In the genomic region with DNA sequence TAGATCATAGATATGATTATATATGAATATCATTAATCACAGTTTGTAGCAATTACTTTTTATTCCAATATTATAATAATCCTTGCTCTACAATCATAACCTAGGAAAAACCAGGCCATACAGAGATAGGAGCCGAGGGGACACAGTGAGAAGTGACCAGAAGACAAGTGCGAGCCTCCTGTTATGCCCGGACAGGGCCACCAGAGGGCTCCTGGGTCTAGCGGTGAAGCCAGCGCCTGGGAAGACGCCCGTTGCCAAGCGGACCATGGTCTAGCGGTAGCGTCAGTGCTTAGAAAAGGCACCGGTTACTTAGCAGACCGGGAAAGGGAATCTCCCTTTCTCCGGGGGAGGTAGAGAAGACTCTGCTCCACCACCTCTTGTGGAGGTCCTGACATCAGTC, we compare ENCODE assay signal across 8 cellular contexts. TPM values are rescaled to one million over a fixed set of nuclear protein-coding genes. Genes with fewer than 3 reads are reported as not detected.
DNase-seq lines count a peak whose midpoint lies in the region; ATAC-seq, FAIRE-seq and TF ChIP-seq lines count a peak whose summit lies in the region.
"Not testable (repeated sequence)": the region's sequence is repeated elsewhere in the genome, so short reads cannot be mapped to it uniquely, and the experiment has no call there.

No MANE protein-coding gene starts in this region.

- H3K9me1 ChIP-seq in endothelial cell of umbilical vein (replicated peaks; ENCODE audit: control insufficient read depth, extremely low read depth, insufficient read depth, low read length); keratinocyte (ENCODE audit: control insufficient read depth, extremely low read depth, insufficient read depth, low read length): not testable (repeated sequence)

- not testable (repeated sequence) for FAIRE-seq in endothelial cell of umbilical vein (lab: Jason Lieb, UNC); keratinocyte (lab: Jason Lieb, UNC)

- TF ChIP-seq POLR2A in endothelial cell of umbilical vein (IDR thresholded peaks at IDR 0.05; ENCODE audit: low read depth, low read length), result not testable (repeated sequence)

- H3K4me3 ChIP-seq in GM12865 (ENCODE audit: low read depth, low read length); endothelial cell of umbilical vein (replicated peaks in 1 of 3; ENCODE audit: insufficient read depth in 1 of 3, low read depth in 1 of 3, low read length in 3 of 3); keratinocyte (ENCODE audit: control insufficient read depth in 2 of 3, extremely low read depth in 1 of 3, insufficient read depth in 2 of 3, low read depth in 1 of 3, low read length in 3 of 3): not testable (repeated sequence)

- in situ Hi-C loops in ACHN (cut with HindIII; ENCODE audit: low pct_ligation_motif_present, low pct_unique_long_range_greater_than_20kb, low sequenced_read_pairs), result not testable (repeated sequence)

- H3K27ac Mint-ChIP-seq in WTC11; activated naive CD4-positive, alpha-beta T cell treated with anti-CD3 and anti-CD28 coated beads for 36 hours: not testable (repeated sequence)

- TF ChIP-seq CTCF in GM12865 (IDR thresholded peaks at IDR 0.05; ENCODE audit: insufficient read depth, low read depth, low read length, missing control alignments) (peak; percentile 13), WTC11 (IDR thresholded peaks at IDR 0.05) (peak; percentile 72; the same call in 1 of the 2 replicates), endothelial cell of umbilical vein (IDR thresholded peaks at IDR 0.05; ENCODE audit: extremely low read depth in 1 of 2, insufficient read depth in 1 of 2, low read depth in 1 of 2, low read length in 2 of 2) (peak; percentile 4 to 14), keratinocyte (optimal IDR thresholded peaks at IDR 0.05 in 1 of 3, IDR thresholded peaks at IDR 0.05 in 1 of 3, conservative IDR thresholded peaks at IDR 0.05 in 1 of 3; ENCODE audit: extremely low read depth in 1 of 3, insufficient read depth in 2 of 3, low read length in 3 of 3) (peak in 2 of 3 experiments; percentile 13 to 55)

- H3K9me3 Mint-ChIP-seq in WTC11, result peaks cover 81% of the 10 kb centered on the region
- H3K9me3 Mint-ChIP-seq in activated naive CD4-positive, alpha-beta T cell treated with anti-CD3 and anti-CD28 coated beads for 36 hours, result peaks cover 38% of the 10 kb centered on the region

- DNase-seq in ACHN (peak; percentile 38), NAMALWA (ENCODE audit: low spot score) (peak; percentile 18), WTC11 (ENCODE audit: low spot score) (peak; percentile 84)
- not testable (repeated sequence) for DNase-seq in GM12865 (ENCODE audit: low read depth); endothelial cell of umbilical vein (ENCODE audit: low read depth, low spot score); keratinocyte (ENCODE audit: low read depth, low spot score)
- peak; percentile 59 for DNase-seq in activated naive CD4-positive, alpha-beta T cell treated with anti-CD3 and anti-CD28 coated beads for 36 hours
- peak; percentile 19 for DNase-seq in stimulated activated CD4-positive, alpha-beta T cell treated with anti-CD3 and anti-CD28 coated beads, Interleukin-2, amount 100 ng/mL, for 4 hours (ENCODE audit: low read depth)

- H3K79me2 ChIP-seq in endothelial cell of umbilical vein (ENCODE audit: control insufficient read depth, insufficient read depth, low read length); keratinocyte (ENCODE audit: control insufficient read depth, insufficient read depth, low read length): not testable (repeated sequence)

- H3K27me3 ChIP-seq in endothelial cell of umbilical vein (ENCODE audit: control insufficient read depth in 2 of 2, insufficient read depth in 2 of 2, low read length in 2 of 2); keratinocyte (ENCODE audit: control insufficient read depth, extremely low read depth, insufficient read depth, low read length): not testable (repeated sequence)

- not testable (repeated sequence) for BruUV-seq in endothelial cell of umbilical vein (replicated peaks; lab: Mats Ljungman, UMichigan)

- H4K20me1 ChIP-seq in endothelial cell of umbilical vein (replicated peaks; ENCODE audit: control insufficient read depth, extremely low read depth, insufficient read depth, low read length); keratinocyte (ENCODE audit: control insufficient read depth, extremely low read depth, insufficient read depth, low read length): not testable (repeated sequence)

- not testable (repeated sequence) for H3K4me1 Mint-ChIP-seq in WTC11; activated naive CD4-positive, alpha-beta T cell treated with anti-CD3 and anti-CD28 coated beads for 36 hours (ENCODE audit: low read depth)

- ATAC-seq in WTC11, result not testable (repeated sequence)

- dilution Hi-C loops in endothelial cell of umbilical vein (cut with MboI; ENCODE audit: extremely low pct_ligation_motif_present, low sequenced_read_pairs); keratinocyte (cut with MboI; ENCODE audit: extremely low pct_ligation_motif_present, low sequenced_read_pairs): not testable (repeated sequence)

- POLR2A ChIA-PET in WTC11 (lab: Charles Lee); endothelial cell of umbilical vein (lab: Charles Lee): not testable (repeated sequence)

- intact Hi-C loops in activated naive CD4-positive, alpha-beta T cell treated with anti-CD3 and anti-CD28 coated beads for 36 hours (cut with micrococcal nuclease); endothelial cell of umbilical vein (cut with micrococcal nuclease): not testable (repeated sequence)

- H2AFZ ChIP-seq in endothelial cell of umbilical vein (ENCODE audit: low read depth, low read length); keratinocyte (ENCODE audit: control insufficient read depth, low read length): not testable (repeated sequence)

- not testable (repeated sequence) for H3K9me3 ChIP-seq in endothelial cell of umbilical vein (replicated peaks; ENCODE audit: control insufficient read depth, insufficient read depth, low read length); keratinocyte (ENCODE audit: control insufficient read depth, low read depth, low read length)

- H3K27me3 Mint-ChIP-seq in WTC11 (ENCODE audit: low read depth), result peaks cover 19% of the 10 kb centered on the region
- not testable (repeated sequence) for H3K27me3 Mint-ChIP-seq in activated naive CD4-positive, alpha-beta T cell treated with anti-CD3 and anti-CD28 coated beads for 36 hours (ENCODE audit: low read depth)

- H3K9ac ChIP-seq in endothelial cell of umbilical vein (replicated peaks; ENCODE audit: extremely low read depth, insufficient read depth, low read length); keratinocyte (ENCODE audit: control insufficient read depth, extremely low read depth, insufficient read depth, low read length): not testable (repeated sequence)

- not testable (repeated sequence) for H3K36me3 ChIP-seq in endothelial cell of umbilical vein (ENCODE audit: control insufficient read depth in 2 of 2, extremely low read depth in 1 of 2, insufficient read depth in 2 of 2, low read length in 2 of 2); keratinocyte (ENCODE audit: control insufficient read depth in 2 of 2, extremely low read depth in 1 of 2, insufficient read depth in 2 of 2, low read length in 2 of 2)

- H3K27ac ChIP-seq in endothelial cell of umbilical vein (ENCODE audit: insufficient read depth, low read depth, low read length); keratinocyte (ENCODE audit: control insufficient read depth, insufficient read depth, low read length): not testable (repeated sequence)

- not testable (repeated sequence) for H3K4me1 ChIP-seq in endothelial cell of umbilical vein (ENCODE audit: control insufficient read depth, extremely low read depth, insufficient read depth, low read length); keratinocyte (ENCODE audit: control insufficient read depth, extremely low read depth, insufficient read depth, low read length)

- CTCF ChIA-PET in WTC11 (lab: Charles Lee); activated naive CD4-positive, alpha-beta T cell treated with anti-CD3 and anti-CD28 coated beads for 36 hours (lab: Charles Lee); endothelial cell of umbilical vein (lab: Charles Lee): not testable (repeated sequence)

- H3K4me3 Mint-ChIP-seq in WTC11; activated naive CD4-positive, alpha-beta T cell treated with anti-CD3 and anti-CD28 coated beads for 36 hours: not testable (repeated sequence)

- H3K36me3 Mint-ChIP-seq in WTC11, result peaks cover 50% of the 10 kb centered on the region
- H3K36me3 Mint-ChIP-seq in activated naive CD4-positive, alpha-beta T cell treated with anti-CD3 and anti-CD28 coated beads for 36 hours (ENCODE audit: low read depth), result not testable (repeated sequence)

- not testable (repeated sequence) for H3K4me2 ChIP-seq in endothelial cell of umbilical vein (ENCODE audit: insufficient read depth, low read length); keratinocyte (ENCODE audit: control insufficient read depth, extremely low read depth, insufficient read depth, low read depth, low read length)

RNA-seq across cellular contexts. Expression of a gene that starts 9.3 kb away (rescaled TPM):
- 11.9 to 14.6 TPM (median 13.5 TPM) in 3 replicates for total RNA-seq in WTC11 (2021)
- 10 to 100 TPM in 1 of 2 experiments, 1 to 10 TPM in 1; 8.4 to 12.2 TPM for total RNA-seq in activated naive CD4-positive, alpha-beta T cell treated with anti-CD3 and anti-CD28 coated beads for 36 hours
- total RNA-seq in endothelial cell of umbilical vein, result 9.7 and 11.1 TPM in 2 replicates
- polyA plus RNA-seq in endothelial cell of umbilical vein, result 5.9 and 7.1 TPM in 2 replicates
- polyA plus RNA-seq in endothelial cell of umbilical vein (2011; cell fraction: cytosol; rRNA removed), result 3.7 and 4.9 TPM in 2 replicates
- 14.8 and 15.2 TPM in 2 replicates for polyA plus RNA-seq in endothelial cell of umbilical vein (2011; cell fraction: nucleus; rRNA removed)
- 5.2 and 5.3 TPM in 2 replicates for polyA plus RNA-seq in endothelial cell of umbilical vein (2012)
- 8.5 and 10.8 TPM in 2 replicates for polyA minus RNA-seq in endothelial cell of umbilical vein
- 6.5 TPM for polyA minus RNA-seq in endothelial cell of umbilical vein (2011; cell fraction: cytosol; rRNA and poly(A)+ RNA removed)
- polyA minus RNA-seq in endothelial cell of umbilical vein (2011; cell fraction: nucleus; rRNA and poly(A)+ RNA removed), result 16.1 and 19.1 TPM in 2 replicates
- polyA plus RNA-seq in keratinocyte, result 3.7 to 5.2 TPM (median 4.5 TPM) in 3 replicates
- polyA plus RNA-seq in keratinocyte (2011; ENCODE audit: low read depth), result 4.9 TPM
- 1.9 and 2.0 TPM in 2 replicates for polyA plus RNA-seq in keratinocyte (2011; cell fraction: cytosol; rRNA removed)
- polyA plus RNA-seq in keratinocyte (2011; cell fraction: nucleus; rRNA removed), result 14.2 and 17.4 TPM in 2 replicates
- polyA plus RNA-seq in keratinocyte (2012; ENCODE audit: low replicate concordance), result 4.0 and 5.8 TPM in 2 replicates
- polyA minus RNA-seq in keratinocyte, result 0.89 to 10.7 TPM (median 10.1 TPM) in 3 replicates
- 10.4 TPM for polyA minus RNA-seq in keratinocyte (2011; cell fraction: cytosol; rRNA and poly(A)+ RNA removed)
- polyA minus RNA-seq in keratinocyte (2011; cell fraction: nucleus; rRNA and poly(A)+ RNA removed), result 17.7 and 22.5 TPM in 2 replicates

RNA-seq across cellular contexts. Expression of a gene that starts 20.8 kb away (rescaled TPM):
- total RNA-seq in WTC11 (2021) (15.7 to 21.1 TPM (median 18.3 TPM) in 3 replicates), endothelial cell of umbilical vein (11.0 and 11.3 TPM in 2 replicates)
- 1 to 10 TPM; 4.3 to 5.3 TPM for total RNA-seq in activated naive CD4-positive, alpha-beta T cell treated with anti-CD3 and anti-CD28 coated beads for 36 hours
- polyA plus RNA-seq in endothelial cell of umbilical vein (2.4 TPM in 2 replicates), keratinocyte (4.3 to 12.5 TPM (median 11.4 TPM) in 3 replicates)
- 2.4 TPM in 2 replicates for polyA plus RNA-seq in endothelial cell of umbilical vein (2011; cell fraction: cytosol; rRNA removed)
- polyA plus RNA-seq in endothelial cell of umbilical vein (2011; cell fraction: nucleus; rRNA removed), result 18.5 and 18.6 TPM in 2 replicates
- polyA plus RNA-seq in endothelial cell of umbilical vein (2012), result 4.9 and 5.3 TPM in 2 replicates
- polyA minus RNA-seq in endothelial cell of umbilical vein (6.2 and 6.4 TPM in 2 replicates), keratinocyte (3.6 to 17.7 TPM (median 6.9 TPM) in 3 replicates)
- 3.2 TPM for polyA minus RNA-seq in endothelial cell of umbilical vein (2011; cell fraction: cytosol; rRNA and poly(A)+ RNA removed)
- polyA minus RNA-seq in endothelial cell of umbilical vein (2011; cell fraction: nucleus; rRNA and poly(A)+ RNA removed), result 8.8 and 15.5 TPM in 2 replicates
- 5.1 TPM for polyA plus RNA-seq in keratinocyte (2011; ENCODE audit: low read depth)
- 2.0 and 5.5 TPM in 2 replicates for polyA plus RNA-seq in keratinocyte (2011; cell fraction: cytosol; rRNA removed)
- 32.7 and 40.3 TPM in 2 replicates for polyA plus RNA-seq in keratinocyte (2011; cell fraction: nucleus; rRNA removed)
- 3.9 and 4.8 TPM in 2 replicates for polyA plus RNA-seq in keratinocyte (2012; ENCODE audit: low replicate concordance)
- polyA minus RNA-seq in keratinocyte (2011; cell fraction: cytosol; rRNA and poly(A)+ RNA removed), result 3.1 TPM
- polyA minus RNA-seq in keratinocyte (2011; cell fraction: nucleus; rRNA and poly(A)+ RNA removed), result 11.8 and 26.2 TPM in 2 replicates

Comparison
In these comparisons a context has a peak if more than half of its experiments do, and no peak if none do; other contexts are left out.
1. CTCF ChIP-seq: peak in every context shown above with its lines; median percentile 72 in WTC11; 34 in keratinocyte; 13 in GM12865; 9 in endothelial cell of umbilical vein.